37 cellular contexts compared by ENCODE assay signal in genomic region chr9:108939975-108940374, GRCh38. TPM values are rescaled to one million over a fixed set of nuclear protein-coding genes. Genes with fewer than 3 reads are reported as not detected.
A peak's percentile ranks its signal among the peaks of the same experiment; 100 is the strongest.
DNase-seq lines count a peak whose midpoint lies in the region; ATAC-seq, FAIRE-seq and TF ChIP-seq lines count a peak whose summit lies in the region.
"Had no signal": no experiment of that assay in that cellular context is flagged by ENCODE, and none has a peak within 500 bp of the region (broad histone marks: within the 10 kb centered on the region; RNA-seq: fewer than 3 reads in every experiment).

No MANE protein-coding gene starts in this region.

- H2AFZ ChIP-seq in HepG2 (ENCODE audit: low read length) (no peak overlapping the region), IMR-90 (replicated peaks; ENCODE audit: low read length, poor library complexity) (no peak overlapping the region)

- no peak overlapping the region for H3K18ac ChIP-seq in IMR-90 (ENCODE audit: low read depth, low read length)

- no peaks in the 10 kb centered on the region for H3K9me1 ChIP-seq in IMR-90 (ENCODE audit: insufficient read depth, low read length)

- peaks cover 5% of the 10 kb centered on the region for H3K4me1 Mint-ChIP-seq in activated naive CD8-positive, alpha-beta T cell treated with anti-CD3 and anti-CD28 coated beads, Interleukin-2, amount 50 U/mL, for 24 hours
- peaks cover 11% of the 10 kb centered on the region for H3K4me1 Mint-ChIP-seq in activated naive CD8-positive, alpha-beta T cell treated with anti-CD3 and anti-CD28 coated beads for 36 hours
- peaks cover 5% of the 10 kb centered on the region for H3K4me1 Mint-ChIP-seq in glutamatergic neuron (ENCODE audit: low read depth, unreplicated experiment)
- H3K4me1 Mint-ChIP-seq: B cell had no signal

- H4K8ac ChIP-seq in IMR-90 (ENCODE audit: low read depth in 2 of 2, low read length in 2 of 2): no peak overlapping the region

- no TSS peak for BruUV-seq in HepG2 (replicated peaks; lab: Mats Ljungman, UMichigan)
- BruUV-seq in IMR-90 (replicated peaks; lab: Mats Ljungman, UMichigan): TSS peak; percentile 73

- H2BK120ac ChIP-seq in IMR-90 (ENCODE audit: low read depth, low read length): no peak overlapping the region

- H3K9me3 Mint-ChIP-seq in activated naive CD8-positive, alpha-beta T cell treated with anti-CD3 and anti-CD28 coated beads, Interleukin-2, amount 50 U/mL, for 24 hours: no peaks in the 10 kb centered on the region
- H3K9me3 Mint-ChIP-seq in activated naive CD8-positive, alpha-beta T cell treated with anti-CD3 and anti-CD28 coated beads for 36 hours: no peaks in the 10 kb centered on the region
- H3K9me3 Mint-ChIP-seq in glutamatergic neuron (ENCODE audit: unreplicated experiment): no peaks in the 10 kb centered on the region
- H3K9me3 Mint-ChIP-seq: CD14-positive monocyte; CD4-positive, alpha-beta memory T cell; CD4-positive, alpha-beta T cell; CD8-positive, alpha-beta memory T cell; CD8-positive, alpha-beta T cell had no signal

- H3K4ac ChIP-seq in IMR-90 (ENCODE audit: low read depth, low read length): no peak overlapping the region

- no peak overlapping the region for H3K14ac ChIP-seq in IMR-90 (replicated peaks; ENCODE audit: low read depth, low read length)

- H3K79me2 ChIP-seq in HepG2 (ENCODE audit: insufficient read depth, low read length): peaks cover 12% of the 10 kb centered on the region

- CTCF ChIA-PET in HepG2 (lab: Yijun Ruan, JAX; ENCODE audit: low intra/inter-chr PET ratio, low total read pairs) (no interaction called here), IMR-90 (lab: Yijun Ruan, JAX) (interaction anchor here (1.3 kb wide), 1 partner anchor 14 kb away, joined by 4 read pairs; no protein-coding TSS in a partner anchor)

- intact Hi-C loops in HepG2 (cut with micrococcal nuclease; ENCODE audit: unreplicated experiment): loop anchor here (10.0 kb wide), 1 partner anchor 165 kb away; no protein-coding TSS in a partner anchor
- intact Hi-C loops in right lobe of liver (cut with DNase I): no loop called here
- intact Hi-C loops in IMR-90 (cut with micrococcal nuclease): no loop called here

- dilution Hi-C loops in IMR-90 (cut with HindIII; ENCODE audit: low sequenced_read_pairs, unreplicated experiment): no loop called here

- peaks cover 5% of the 10 kb centered on the region for H3K36me3 Mint-ChIP-seq in activated naive CD8-positive, alpha-beta T cell treated with anti-CD3 and anti-CD28 coated beads, Interleukin-2, amount 50 U/mL, for 24 hours (ENCODE audit: low read depth)
- H3K36me3 Mint-ChIP-seq in activated naive CD8-positive, alpha-beta T cell treated with anti-CD3 and anti-CD28 coated beads for 36 hours: no peaks in the 10 kb centered on the region
- H3K36me3 Mint-ChIP-seq in glutamatergic neuron (ENCODE audit: unreplicated experiment): no peaks in the 10 kb centered on the region

- H3K4me3 ChIP-seq in HepG2 (replicated peaks in 1 of 3; ENCODE audit: insufficient read depth in 1 of 3, low read depth in 2 of 3, low read length in 3 of 3) (no peak overlapping the region), right lobe of liver (no peak overlapping the region), IMR-90 (ENCODE audit: insufficient read depth, low read depth, low read length) (no peak overlapping the region), small intestine (ENCODE audit: low read depth in 1 of 2, low read length in 2 of 2) (no peak overlapping the region)
- H3K4me3 ChIP-seq: A549; BLaER1; BLaER1 treated with 17β-estradiol and CSF1 and Interleukin-3, amounts not matched to agents 10 nM and 100 nM had no signal

- DNase-seq in activated naive CD8-positive, alpha-beta T cell treated with anti-CD3 and anti-CD28 coated beads, Interleukin-2, amount 50 U/mL, for 24 hours: no peak
- DNase-seq in activated naive CD8-positive, alpha-beta T cell treated with anti-CD3 and anti-CD28 coated beads for 36 hours: no peak
- DNase-seq in HepG2 (ENCODE audit: low spot score): peak; percentile 34
- no peak for DNase-seq in right lobe of liver
- no peak for DNase-seq in H54 (ENCODE audit: insufficient read length, low spot score)
- DNase-seq in IMR-90: no peak
- DNase-seq in glutamatergic neuron: no peak
- no peak for DNase-seq in small intestine
- DNase-seq: 8988T; ACHN; AML-193; BE2C; C1 segment of cervical spinal cord; Caco-2; Calu3; CD4-positive, alpha-beta memory T cell; CD4-positive, alpha-beta T cell; CD4-positive, CD25-positive, alpha-beta regulatory T cell; CD8-positive, alpha-beta memory T cell; CD8-positive, alpha-beta T cell; COR-L47; DMS 273 treated with DMSO at 0.1 percent for 48 hours; DMS153; DMS53; DMS79; DMS79 treated with DMSO at 0.1 percent for 48 hours; DND-41; EL had no signal

- POLR2A ChIA-PET in HepG2 (lab: Yijun Ruan, JAX): no interaction called here
- POLR2A ChIA-PET in IMR-90 (lab: Charles Lee; ENCODE audit: unreplicated experiment): no interaction called here

- H3K23ac ChIP-seq in IMR-90 (ENCODE audit: low read depth, low read length): no peak overlapping the region

- H3K9ac ChIP-seq in HepG2 (ENCODE audit: insufficient read depth, low read depth, low read length) (no peak overlapping the region), IMR-90 (ENCODE audit: low read depth, low read length) (no peak overlapping the region)
- H3K9ac ChIP-seq: BLaER1; BLaER1 treated with 17β-estradiol and CSF1 and Interleukin-3, amounts not matched to agents 10 nM and 100 nM had no signal

- FAIRE-seq in HepG2 (lab: Jason Lieb, UNC): no peak
- peak; percentile 92 for FAIRE-seq in H54 (lab: Jason Lieb, UNC)
- no peak for FAIRE-seq in small intestine (lab: Jason Lieb, UNC)
- FAIRE-seq: A204.1, A549, D721Med had no signal

- no peaks in the 10 kb centered on the region for H3K9me3 ChIP-seq in HepG2 (ENCODE audit: low read length)
- no peaks in the 10 kb centered on the region for H3K9me3 ChIP-seq in right lobe of liver
- no peaks in the 10 kb centered on the region for H3K9me3 ChIP-seq in IMR-90 (ENCODE audit: control insufficient read depth, insufficient read depth, low read length)
- H3K9me3 ChIP-seq in small intestine (ENCODE audit: control insufficient read depth, low read depth): no peaks in the 10 kb centered on the region
- H3K9me3 ChIP-seq: A549; BE2C; BLaER1; BLaER1 treated with 17β-estradiol and CSF1 and Interleukin-3, amounts not matched to agents 10 nM and 100 nM; Caco-2 had no signal

- no peak overlapping the region for H2AK9ac ChIP-seq in IMR-90 (replicated peaks; ENCODE audit: low read depth, low read length, poor library complexity)

- H3K27ac ChIP-seq in HepG2 (ENCODE audit: extremely low read length, insufficient read depth, low read length): peak overlapping the region; percentile 60
- H3K27ac ChIP-seq in right lobe of liver: no peak overlapping the region
- H3K27ac ChIP-seq in IMR-90 (ENCODE audit: insufficient read depth, low read length): no peak overlapping the region
- H3K27ac ChIP-seq in small intestine (ENCODE audit: low read depth in 1 of 2, low read length in 1 of 2): no peak overlapping the region
- H3K27ac ChIP-seq: 22Rv1; A549; BLaER1; BLaER1 treated with 17β-estradiol and CSF1 and Interleukin-3, amounts not matched to agents 10 nM and 100 nM; C4-2B had no signal

- TF ChIP-seq EP300 in HepG2 (IDR thresholded peaks at IDR 0.05; ENCODE audit: low read depth in 2 of 2, low read length in 2 of 2) (no peak), HepG2 (CRISPR knock-in tag; IDR thresholded peaks at IDR 0.05; ENCODE audit: borderline replicate concordance) (no peak)

- H3K56ac ChIP-seq in IMR-90 (ENCODE audit: extremely low read depth, insufficient read depth, low read length): no peak overlapping the region

- H2BK20ac ChIP-seq in IMR-90 (ENCODE audit: low read depth, low read length): no peak overlapping the region

- H3K27ac Mint-ChIP-seq in activated naive CD8-positive, alpha-beta T cell treated with anti-CD3 and anti-CD28 coated beads, Interleukin-2, amount 50 U/mL, for 24 hours: peak overlapping the region; percentile 20
- no peak overlapping the region for H3K27ac Mint-ChIP-seq in activated naive CD8-positive, alpha-beta T cell treated with anti-CD3 and anti-CD28 coated beads for 36 hours
- H3K27ac Mint-ChIP-seq in glutamatergic neuron (ENCODE audit: unreplicated experiment): no peak overlapping the region
- H3K27ac Mint-ChIP-seq: B cell; CD14-positive monocyte; CD4-positive, alpha-beta memory T cell; CD4-positive, alpha-beta T cell; CD4-positive, CD25-positive, alpha-beta regulatory T cell; CD8-positive, alpha-beta memory T cell; CD8-positive, alpha-beta T cell had no signal

- TF ChIP-seq CTCF in HepG2 (CRISPR knock-in tag; IDR thresholded peaks at IDR 0.05) (no peak), right lobe of liver (IDR thresholded peaks at IDR 0.05) (no peak), IMR-90 (conservative IDR thresholded peaks at IDR 0.05; ENCODE audit: low read depth, low read length) (no peak), glutamatergic neuron (IDR thresholded peaks at IDR 0.05; ENCODE audit: partially characterized antibody, unreplicated experiment) (no peak)

- H4K20me1 ChIP-seq in HepG2 (ENCODE audit: insufficient read depth, low read length) (no peaks in the 10 kb centered on the region), IMR-90 (ENCODE audit: insufficient read depth, low read length) (no peaks in the 10 kb centered on the region)
- H4K20me1 ChIP-seq: BLaER1 treated with 17β-estradiol and CSF1 and Interleukin-3, amounts not matched to agents 10 nM and 100 nM had no signal

- H3K36me3 ChIP-seq in HepG2 (replicated peaks in 1 of 2; ENCODE audit: control insufficient read depth in 1 of 2, insufficient read depth in 2 of 2, low read length in 2 of 2) (peaks cover 2 to 27% of the 10 kb centered on the region in 2 experiments; a peak in 3 of 5 replicates), right lobe of liver (peaks cover 0 to 23% (median 0%) of the 10 kb centered on the region in 4 donors), IMR-90 (ENCODE audit: control insufficient read depth, insufficient read depth, low read length) (peaks cover 6% of the 10 kb centered on the region), small intestine (ENCODE audit: control insufficient read depth in 2 of 2, insufficient read depth in 2 of 2, low read length in 2 of 2) (peaks cover 0 to 8% of the 10 kb centered on the region in 2 donors)

- no peaks in the 10 kb centered on the region for H3K27me3 Mint-ChIP-seq in activated naive CD8-positive, alpha-beta T cell treated with anti-CD3 and anti-CD28 coated beads, Interleukin-2, amount 50 U/mL, for 24 hours
- no peaks in the 10 kb centered on the region for H3K27me3 Mint-ChIP-seq in activated naive CD8-positive, alpha-beta T cell treated with anti-CD3 and anti-CD28 coated beads for 36 hours
- no peaks in the 10 kb centered on the region for H3K27me3 Mint-ChIP-seq in glutamatergic neuron (ENCODE audit: unreplicated experiment)
- H3K27me3 Mint-ChIP-seq: B cell; CD4-positive, alpha-beta memory T cell; CD4-positive, alpha-beta T cell; CD4-positive, CD25-positive, alpha-beta regulatory T cell; CD8-positive, alpha-beta memory T cell had no signal

- H3K27me3 ChIP-seq in HepG2 (ENCODE audit: control insufficient read depth in 1 of 2, insufficient read depth in 2 of 2, low read length in 2 of 2): no peaks in the 10 kb centered on the region
- no peaks in the 10 kb centered on the region for H3K27me3 ChIP-seq in right lobe of liver
- H3K27me3 ChIP-seq in IMR-90 (ENCODE audit: control insufficient read depth, insufficient read depth, low read length): no peaks in the 10 kb centered on the region
- no peaks in the 10 kb centered on the region for H3K27me3 ChIP-seq in small intestine (ENCODE audit: control insufficient read depth in 2 of 2, insufficient read depth in 2 of 2, low read length in 2 of 2)
- H3K27me3 ChIP-seq: BE2C; BLaER1; BLaER1 treated with 17β-estradiol and CSF1 and Interleukin-3, amounts not matched to agents 10 nM and 100 nM had no signal

- TF ChIP-seq POLR2A in HepG2 (IDR thresholded peaks at IDR 0.05; ENCODE audit: insufficient read depth in 1 of 2, low read depth in 2 of 2, low read length in 2 of 2): no peak
- no peak for TF ChIP-seq POLR2A in right lobe of liver (IDR thresholded peaks at IDR 0.05)
- TF ChIP-seq POLR2A in H54 (IDR thresholded peaks at IDR 0.05; ENCODE audit: low read depth, low read length): no peak
- no peak for TF ChIP-seq POLR2A in IMR-90 (IDR thresholded peaks at IDR 0.05; ENCODE audit: low read depth, low read length)

- 49% methylated on average over 4 of the region's 4 CpGs for WGBS in HepG2 (ENCODE audit: low lambda C conversion rate)
- WGBS in right lobe of liver (ENCODE audit: insufficient coverage, low coverage, low lambda C conversion rate, missing lambda C conversion rate): 85% methylated on average over 4 of the region's 4 CpGs
- no CpG with 5 or more reads among the region's 4 CpGs for WGBS in IMR-90 (ENCODE audit: extremely low coverage in 2 of 2, insufficient read length in 1 of 2), 2 experiments
- WGBS in small intestine, 3 donors: 77 to 85% (median 84%) methylated on average over 4 of the region's 4 CpGs

- H2AK5ac ChIP-seq in IMR-90 (ENCODE audit: low read depth, low read length): no peak overlapping the region

- H3K4me1 ChIP-seq in HepG2 (ENCODE audit: insufficient read depth, low read length) (peaks cover 32% of the 10 kb centered on the region), right lobe of liver (peaks cover 0 to 7% (median 0%) of the 10 kb centered on the region in 4 donors), IMR-90 (ENCODE audit: control insufficient read depth, insufficient read depth, low read length) (no peaks in the 10 kb centered on the region), small intestine (ENCODE audit: control insufficient read depth in 2 of 2, insufficient read depth in 1 of 2, low read depth in 1 of 2, low read length in 1 of 2) (peaks cover 0 to 2% of the 10 kb centered on the region in 2 donors)
- H3K4me1 ChIP-seq: BE2C had no signal

- peaks cover 0 to 11% of the 10 kb centered on the region in 2 experiments; a peak in 2 of 4 replicates for H3K79me1 ChIP-seq in IMR-90 (ENCODE audit: low read depth in 1 of 2, low read length in 2 of 2)

- H3K4me2 ChIP-seq in HepG2 (ENCODE audit: low read depth, low read length) (peak overlapping the region; percentile 14), IMR-90 (ENCODE audit: low read depth, low read length) (no peak overlapping the region)
- H3K4me2 ChIP-seq: A549; BLaER1; BLaER1 treated with 17β-estradiol and CSF1 and Interleukin-3, amounts not matched to agents 10 nM and 100 nM had no signal

- no peak overlapping the region for H4K5ac ChIP-seq in IMR-90 (ENCODE audit: low read depth, low read length)

- H3K4me3 Mint-ChIP-seq in activated naive CD8-positive, alpha-beta T cell treated with anti-CD3 and anti-CD28 coated beads, Interleukin-2, amount 50 U/mL, for 24 hours: no peak overlapping the region
- H3K4me3 Mint-ChIP-seq in activated naive CD8-positive, alpha-beta T cell treated with anti-CD3 and anti-CD28 coated beads for 36 hours: no peak overlapping the region
- no peak overlapping the region for H3K4me3 Mint-ChIP-seq in glutamatergic neuron (ENCODE audit: unreplicated experiment)
- H3K4me3 Mint-ChIP-seq: B cell; CD14-positive monocyte; CD4-positive, alpha-beta memory T cell; CD4-positive, alpha-beta T cell; CD4-positive, CD25-positive, alpha-beta regulatory T cell; CD8-positive, alpha-beta memory T cell; CD8-positive, alpha-beta T cell had no signal

- no peak overlapping the region for H2BK5ac ChIP-seq in IMR-90 (ENCODE audit: low read depth, low read length, poor library complexity, severe bottlenecking)

- no peak overlapping the region for H2BK15ac ChIP-seq in IMR-90 (ENCODE audit: low read depth, low read length)

- TF ChIP-seq RAD21 in HepG2 (CRISPR knock-in tag; IDR thresholded peaks at IDR 0.05) (no peak), IMR-90 (IDR thresholded peaks at IDR 0.05; ENCODE audit: low read length) (no peak)

- in situ Hi-C loops in HepG2 (cut with HindIII; ENCODE audit: extremely low pct_ligation_motif_present, low pct_unique_long_range_greater_than_20kb) (no loop called here), IMR-90 (cut with MboI; ENCODE audit: low sequenced_read_pairs) (no loop called here)

- no peak for ATAC-seq in activated naive CD8-positive, alpha-beta T cell treated with anti-CD3 and anti-CD28 coated beads, Interleukin-2, amount 50 U/mL, for 24 hours
- peak; percentile 85 for ATAC-seq in HepG2
- ATAC-seq in right lobe of liver: no peak
- no peak for ATAC-seq in IMR-90 (ENCODE audit: low read depth)
- ATAC-seq: A549; CD8-positive, alpha-beta T cell had no signal

- H4K91ac ChIP-seq in IMR-90 (ENCODE audit: insufficient read depth, low read depth, low read length): no peak overlapping the region

RNA-seq across cellular contexts. Expression of gene ABITRAM, which starts 5.8 kb away (rescaled TPM):
- 10 to 100 TPM; 12.3 to 12.5 TPM for total RNA-seq in activated naive CD8-positive, alpha-beta T cell treated with anti-CD3 and anti-CD28 coated beads for 36 hours
- 10.2 and 16.3 TPM in 2 replicates for total RNA-seq in HepG2 (2016; rRNA removed; fragmentation: Illumina TruSeq; extraction: Trizol)
- 3.1 and 3.4 TPM in 2 replicates for total RNA-seq in HepG2 (2016; cell fraction: cytosol; rRNA removed; fragmentation: Illumina TruSeq; extraction: Trizol; ENCODE audit: low read depth)
- total RNA-seq in HepG2 (2016; cell fraction: insoluble cytoplasmic fraction; rRNA removed; fragmentation: Illumina TruSeq; extraction: Trizol): 11.2 and 14.7 TPM in 2 replicates
- total RNA-seq in HepG2 (2016; cell fraction: membrane; rRNA removed; fragmentation: Illumina TruSeq; extraction: Trizol): 12.4 and 14.7 TPM in 2 replicates
- total RNA-seq in HepG2 (2016; cell fraction: nucleus; rRNA removed; fragmentation: Illumina TruSeq; extraction: Trizol): 7.5 and 9.7 TPM in 2 replicates
- polyA plus RNA-seq in HepG2 (2011; rRNA removed): 18.5 and 21.6 TPM in 2 replicates
- 9.3 and 11.1 TPM in 2 replicates for polyA plus RNA-seq in HepG2 (2011; cell fraction: cytosol; rRNA removed)
- polyA plus RNA-seq in HepG2 (2011; cell fraction: nucleus; rRNA removed): 16.3 and 17.2 TPM in 2 replicates
- polyA plus RNA-seq in HepG2 (2012): 9.7 and 10.5 TPM in 2 replicates
- 8.2 and 9.9 TPM in 2 replicates for polyA plus RNA-seq in HepG2 (2016; cell fraction: cytosol; fragmentation: Illumina TruSeq; extraction: Trizol; ENCODE audit: low read depth)
- polyA plus RNA-seq in HepG2 (2016; cell fraction: insoluble cytoplasmic fraction; fragmentation: Illumina TruSeq; extraction: Trizol; ENCODE audit: low read depth): 33.0 and 39.4 TPM in 2 replicates
- polyA plus RNA-seq in HepG2 (2016; cell fraction: membrane; fragmentation: Illumina TruSeq; extraction: Trizol; ENCODE audit: low read depth): 22.2 and 22.6 TPM in 2 replicates
- 21.7 and 23.3 TPM in 2 replicates for polyA plus RNA-seq in HepG2 (2016; cell fraction: nucleus; fragmentation: Illumina TruSeq; extraction: Trizol; ENCODE audit: insufficient read depth, low read depth)
- polyA minus RNA-seq in HepG2 (2011; rRNA and poly(A)+ RNA removed; ENCODE audit: low replicate concordance): 6.1 and 7.8 TPM in 2 replicates
- polyA minus RNA-seq in HepG2 (2011; cell fraction: cytosol; rRNA and poly(A)+ RNA removed): 4.7 and 6.2 TPM in 2 replicates
- polyA minus RNA-seq in HepG2 (2011; cell fraction: nucleus; rRNA and poly(A)+ RNA removed): 11.7 and 12.4 TPM in 2 replicates
- 1 to 10 TPM; 5.2 to 8.3 (median 6.8) TPM for total RNA-seq in right lobe of liver
- total RNA-seq in IMR-90 (2012; rRNA removed): 8.6 TPM in 2 replicates
- 8.8 and 10.3 TPM in 2 replicates for polyA plus RNA-seq in IMR-90 (2012; rRNA removed)
- polyA plus RNA-seq in IMR-90 (2012; cell fraction: cytosol; rRNA removed): 2.4 and 3.0 TPM in 2 replicates
- polyA plus RNA-seq in IMR-90 (2012; cell fraction: nucleus; rRNA removed; ENCODE audit: low replicate concordance): 1.5 and 12.7 TPM in 2 replicates
- 5.5 TPM for total RNA-seq in glutamatergic neuron (ENCODE audit: unreplicated experiment)
- 10 to 100 TPM; 13.2 to 26.8 (median 14.9) TPM for polyA plus RNA-seq in small intestine

RNA-seq across cellular contexts. Expression of gene ELP1, which starts 6.1 kb away (rescaled TPM):
- total RNA-seq in activated naive CD8-positive, alpha-beta T cell treated with anti-CD3 and anti-CD28 coated beads for 36 hours: 10 to 100 TPM; 32.3 to 37.6 TPM
- 275 and 437 TPM in 2 replicates for total RNA-seq in HepG2 (2016; rRNA removed; fragmentation: Illumina TruSeq; extraction: Trizol)
- total RNA-seq in HepG2 (2016; cell fraction: cytosol; rRNA removed; fragmentation: Illumina TruSeq; extraction: Trizol; ENCODE audit: low read depth): 48.7 and 50.4 TPM in 2 replicates
- total RNA-seq in HepG2 (2016; cell fraction: insoluble cytoplasmic fraction; rRNA removed; fragmentation: Illumina TruSeq; extraction: Trizol): 275 and 435 TPM in 2 replicates
- total RNA-seq in HepG2 (2016; cell fraction: membrane; rRNA removed; fragmentation: Illumina TruSeq; extraction: Trizol): 126 and 136 TPM in 2 replicates
- 175 and 206 TPM in 2 replicates for total RNA-seq in HepG2 (2016; cell fraction: nucleus; rRNA removed; fragmentation: Illumina TruSeq; extraction: Trizol)
- polyA plus RNA-seq in HepG2 (2011; rRNA removed): 137 and 157 TPM in 2 replicates
- polyA plus RNA-seq in HepG2 (2011; cell fraction: cytosol; rRNA removed): 71.0 and 99.3 TPM in 2 replicates
- polyA plus RNA-seq in HepG2 (2011; cell fraction: nucleus; rRNA removed): 215 and 228 TPM in 2 replicates
- 216 and 231 TPM in 2 replicates for polyA plus RNA-seq in HepG2 (2012)
- 37.8 and 39.9 TPM in 2 replicates for polyA plus RNA-seq in HepG2 (2016; cell fraction: cytosol; fragmentation: Illumina TruSeq; extraction: Trizol; ENCODE audit: low read depth)
- 324 and 336 TPM in 2 replicates for polyA plus RNA-seq in HepG2 (2016; cell fraction: insoluble cytoplasmic fraction; fragmentation: Illumina TruSeq; extraction: Trizol; ENCODE audit: low read depth)
- 69.9 and 75.6 TPM in 2 replicates for polyA plus RNA-seq in HepG2 (2016; cell fraction: membrane; fragmentation: Illumina TruSeq; extraction: Trizol; ENCODE audit: low read depth)
- 301 and 311 TPM in 2 replicates for polyA plus RNA-seq in HepG2 (2016; cell fraction: nucleus; fragmentation: Illumina TruSeq; extraction: Trizol; ENCODE audit: insufficient read depth, low read depth)
- 47.1 and 81.0 TPM in 2 replicates for polyA minus RNA-seq in HepG2 (2011; rRNA and poly(A)+ RNA removed; ENCODE audit: low replicate concordance)
- 115 and 137 TPM in 2 replicates for polyA minus RNA-seq in HepG2 (2011; cell fraction: cytosol; rRNA and poly(A)+ RNA removed)
- polyA minus RNA-seq in HepG2 (2011; cell fraction: nucleus; rRNA and poly(A)+ RNA removed): 126 and 136 TPM in 2 replicates
- total RNA-seq in right lobe of liver: 10 to 100 TPM; 10.4 to 20.6 (median 13.0) TPM
- 39.7 and 43.2 TPM in 2 replicates for total RNA-seq in IMR-90 (2012; rRNA removed)
- polyA plus RNA-seq in IMR-90 (2012; rRNA removed): 15.3 and 20.0 TPM in 2 replicates
- polyA plus RNA-seq in IMR-90 (2012; cell fraction: cytosol; rRNA removed): 4.1 and 8.9 TPM in 2 replicates
- polyA plus RNA-seq in IMR-90 (2012; cell fraction: nucleus; rRNA removed; ENCODE audit: low replicate concordance): 12.8 and 56.7 TPM in 2 replicates
- total RNA-seq in glutamatergic neuron (ENCODE audit: unreplicated experiment): 51.9 TPM
- 10 to 100 TPM in 1 of 3 donors, 1 to 10 TPM in 2; 3.8 to 13.2 (median 9.7) TPM for polyA plus RNA-seq in small intestine
